23 cellular contexts compared by ENCODE assay signal in genomic region chr2:143994936-143995335, GRCh38.
DNase-seq lines count a peak whose midpoint lies in the region; ATAC-seq, FAIRE-seq and TF ChIP-seq lines count a peak whose summit lies in the region.
"Had no signal": no experiment of that assay in that cellular context is flagged by ENCODE, and none has a peak within 500 bp of the region (broad histone marks: within the 10 kb centered on the region; RNA-seq: fewer than 3 reads in every experiment).

No MANE protein-coding gene starts in this region.

- intact Hi-C loops in PC-3 (cut with micrococcal nuclease) (no loop called here), left ventricle myocardium superior (cut with micrococcal nuclease) (no loop called here)

- no peak overlapping the region for H3K4me2 ChIP-seq in PC-3 (ENCODE audit: low read length)
- H3K4me2 ChIP-seq: A549 had no signal

- ATAC-seq in PC-3, result no peak
- ATAC-seq in left ventricle myocardium superior, result no peak
- ATAC-seq: A549; CD8-positive, alpha-beta T cell; HCT116 had no signal

- POLR2A ChIA-PET in PC-3 (lab: Charles Lee; ENCODE audit: unreplicated experiment), result no interaction called here

- H3F3A ChIP-seq in PC-3 (ENCODE audit: low read length, unreplicated experiment), result no peaks in the 10 kb centered on the region

- FAIRE-seq in HTR-8/SVneo (lab: Jason Lieb, UNC), result no peak
- FAIRE-seq: A549, D721Med, G401.6, GM12892, H1 had no signal

- H3K9me3 ChIP-seq in PC-3 (ENCODE audit: low read length), result no peaks in the 10 kb centered on the region
- H3K9me3 ChIP-seq: A549, BE2C, Caco-2 had no signal

- no peaks in the 10 kb centered on the region for H3K9me2 ChIP-seq in PC-3 (replicated peaks; ENCODE audit: low read length)

- no peak overlapping the region for H3K4me3 ChIP-seq in PC-3 (ENCODE audit: low read length)
- H3K4me3 ChIP-seq: A549 had no signal

- H3K27me3 ChIP-seq in PC-3 (ENCODE audit: low read length), result no peaks in the 10 kb centered on the region
- H3K27me3 ChIP-seq: BE2C had no signal

- peak; percentile 58 for DNase-seq in EH (ENCODE audit: low read depth)
- DNase-seq in HCEC 1CT, result peak; percentile 5
- no peak for DNase-seq in PC-3
- DNase-seq in superior temporal gyrus (ENCODE audit: extremely low spot score), result peak; percentile 60
- DNase-seq in effector CD8-positive, alpha-beta T cell (lab: John Stamatoyannopoulos, UW), result no peak
- DNase-seq in left ventricle myocardium superior, result no peak
- no peak for DNase-seq in HTR-8/SVneo (ENCODE audit: insufficient read length, low spot score)
- DNase-seq: 8988T; ACHN; AML-193; BE2C; C1 segment of cervical spinal cord; Caco-2; CD8-positive, alpha-beta T cell; DMS 273 treated with DMSO at 0.1 percent for 48 hours; DMS79; H7 had no signal

- no peaks in the 10 kb centered on the region for H3K79me2 ChIP-seq in PC-3 (ENCODE audit: low read length)

- CTCF ChIA-PET in PC-3 (lab: Charles Lee), result no interaction called here

- H2AFZ ChIP-seq in PC-3 (ENCODE audit: low read length), result 0 out of 2 replicates have a peak overlapping the region, but pooled peaks have one; percentile 26

- H4K20me1 ChIP-seq in PC-3 (ENCODE audit: low read length), result no peaks in the 10 kb centered on the region

- H3K27ac ChIP-seq in PC-3 (ENCODE audit: low read length), result no peak overlapping the region
- H3K27ac ChIP-seq: A549 had no signal

- TF ChIP-seq CTCF in PC-3 (conservative IDR thresholded peaks at IDR 0.05; ENCODE audit: low read depth, low read length), result no peak

- H3K36me3 ChIP-seq in PC-3 (ENCODE audit: low read depth, low read length), result no peaks in the 10 kb centered on the region
- H3K36me3 ChIP-seq: BE2C had no signal

- H3K9ac ChIP-seq in PC-3 (ENCODE audit: low read length), result no peak overlapping the region

- H3K4me1 ChIP-seq in PC-3 (ENCODE audit: insufficient read depth, low read length), result no peaks in the 10 kb centered on the region
- H3K4me1 ChIP-seq: A549, BE2C, Caco-2 had no signal

- BruUV-seq in PC-3 (replicated peaks; lab: Mats Ljungman, UMichigan), result no TSS peak

Comparison
In these comparisons a context has a peak if more than half of its experiments do, and no peak if none do; other contexts are left out.
1. DNase-seq: peak in EH (single experiment), HCEC 1CT (single experiment) and superior temporal gyrus (single experiment); none in PC-3 (single experiment), effector CD8-positive, alpha-beta T cell (single experiment), left ventricle myocardium superior (single experiment) and HTR-8/SVneo (single experiment).